1 cellular context compared by ENCODE assay signal in the genomic region with DNA sequence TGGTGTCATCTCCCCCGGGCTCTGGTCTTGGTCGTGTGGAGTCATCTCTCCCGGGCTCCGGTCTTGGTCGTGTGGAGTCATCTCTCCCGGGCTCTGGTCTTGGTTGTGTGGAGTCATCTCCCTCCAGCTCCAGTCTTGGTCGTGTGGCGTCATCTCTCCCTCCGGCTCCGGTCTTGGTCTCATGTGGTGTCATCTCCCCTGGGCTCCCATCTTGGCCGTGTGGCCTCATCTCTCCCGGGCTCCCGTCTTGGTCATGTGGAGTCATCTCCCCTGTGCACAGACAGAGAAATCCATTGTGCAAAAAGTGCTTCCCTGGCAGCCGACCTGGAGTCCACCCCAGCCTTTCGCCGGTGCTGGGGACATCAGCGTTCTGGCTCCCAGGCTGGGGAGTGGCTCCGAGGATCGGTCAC.
TF ChIP-seq lines count a peak whose summit lies in the region.

No MANE protein-coding gene starts in this region.

TF ChIP-seq in IMR-90, 13 proteins besides CTCF, POLR2A, EP300 and RAD21:
- TF ChIP-seq BHLHE40 (IDR thresholded peaks at IDR 0.05; ENCODE audit: low read depth, low read length), result no peak
- TF ChIP-seq MXI1 (IDR thresholded peaks at IDR 0.05; ENCODE audit: borderline replicate concordance, low read depth, low read length), result no peak
- TF ChIP-seq CEBPB (IDR thresholded peaks at IDR 0.05; ENCODE audit: low read depth, low read length), result no peak
- no peak for TF ChIP-seq MAFK (IDR thresholded peaks at IDR 0.05; ENCODE audit: low read depth, low read length)
- TF ChIP-seq FOS (IDR thresholded peaks at IDR 0.05; ENCODE audit: low read depth, low read length), result no peak
- no peak for TF ChIP-seq CHD1 (IDR thresholded peaks at IDR 0.05; ENCODE audit: low read depth, low read length)
- TF ChIP-seq MAZ (IDR thresholded peaks at IDR 0.05; ENCODE audit: borderline replicate concordance, low read depth, low read length), result no peak
- TF ChIP-seq, protein P1, sequence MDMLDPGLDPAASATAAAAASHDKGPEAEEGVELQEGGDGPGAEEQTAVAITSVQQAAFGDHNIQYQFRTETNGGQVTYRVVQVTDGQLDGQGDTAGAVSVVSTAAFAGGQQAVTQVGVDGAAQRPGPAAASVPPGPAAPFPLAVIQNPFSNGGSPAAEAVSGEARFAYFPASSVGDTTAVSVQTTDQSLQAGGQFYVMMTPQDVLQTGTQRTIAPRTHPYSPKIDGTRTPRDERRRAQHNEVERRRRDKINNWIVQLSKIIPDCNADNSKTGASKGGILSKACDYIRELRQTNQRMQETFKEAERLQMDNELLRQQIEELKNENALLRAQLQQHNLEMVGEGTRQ (IDR thresholded peaks at IDR 0.05; ENCODE audit: low read depth, low read length), result no peak
- no peak for TF ChIP-seq SMC3 (IDR thresholded peaks at IDR 0.05; ENCODE audit: low read depth, low read length)
- no peak for TF ChIP-seq RFX5 (IDR thresholded peaks at IDR 0.05; ENCODE audit: low read depth, low read length)
- no peak for TF ChIP-seq NFE2L2 (IDR thresholded peaks at IDR 0.05; ENCODE audit: low read depth, low read length)
- TF ChIP-seq, protein P2, sequence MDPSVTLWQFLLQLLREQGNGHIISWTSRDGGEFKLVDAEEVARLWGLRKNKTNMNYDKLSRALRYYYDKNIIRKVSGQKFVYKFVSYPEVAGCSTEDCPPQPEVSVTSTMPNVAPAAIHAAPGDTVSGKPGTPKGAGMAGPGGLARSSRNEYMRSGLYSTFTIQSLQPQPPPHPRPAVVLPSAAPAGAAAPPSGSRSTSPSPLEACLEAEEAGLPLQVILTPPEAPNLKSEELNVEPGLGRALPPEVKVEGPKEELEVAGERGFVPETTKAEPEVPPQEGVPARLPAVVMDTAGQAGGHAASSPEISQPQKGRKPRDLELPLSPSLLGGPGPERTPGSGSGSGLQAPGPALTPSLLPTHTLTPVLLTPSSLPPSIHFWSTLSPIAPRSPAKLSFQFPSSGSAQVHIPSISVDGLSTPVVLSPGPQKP (IDR thresholded peaks at IDR 0.05; ENCODE audit: borderline replicate concordance, low read depth, low read length), result no peak
- TF ChIP-seq RCOR1 (IDR thresholded peaks at IDR 0.05; ENCODE audit: insufficient replicate concordance, low read length), result no peak
TF ChIP-seq in IMR-90: peak in this region for 0.
